ENCODE assay signal across 1 cellular context in the genomic region with DNA sequence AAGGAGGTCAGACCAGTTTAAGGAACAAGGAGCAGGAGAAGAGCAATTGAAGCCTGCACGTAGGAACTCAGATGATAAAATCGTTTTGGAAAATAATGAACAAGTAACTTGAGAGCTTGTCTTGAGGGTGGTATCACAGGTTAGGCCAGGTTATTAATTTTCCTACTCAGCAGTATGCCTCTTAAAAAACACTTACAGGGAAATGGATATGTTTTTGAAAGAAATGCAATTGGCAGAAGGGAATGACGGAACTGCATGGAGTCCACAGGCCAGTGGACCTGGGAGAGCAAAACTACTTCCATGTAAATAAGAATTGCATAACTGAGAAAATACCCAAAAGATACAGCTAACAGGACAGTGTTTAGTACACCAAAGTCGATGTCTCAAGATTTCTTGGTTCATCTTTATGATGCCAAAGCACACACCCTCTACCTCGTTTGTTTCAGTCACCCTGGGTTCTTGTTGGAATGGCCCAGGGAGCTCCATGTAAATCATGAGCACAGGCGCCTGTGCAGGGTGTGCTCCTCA.
TF ChIP-seq lines count a peak whose summit lies in the region.

No MANE protein-coding gene starts in this region.

TF ChIP-seq in K562, 482 proteins besides CTCF, POLR2A, EP300 and RAD21 (continues in another document):
- TF ChIP-seq, protein P1, sequence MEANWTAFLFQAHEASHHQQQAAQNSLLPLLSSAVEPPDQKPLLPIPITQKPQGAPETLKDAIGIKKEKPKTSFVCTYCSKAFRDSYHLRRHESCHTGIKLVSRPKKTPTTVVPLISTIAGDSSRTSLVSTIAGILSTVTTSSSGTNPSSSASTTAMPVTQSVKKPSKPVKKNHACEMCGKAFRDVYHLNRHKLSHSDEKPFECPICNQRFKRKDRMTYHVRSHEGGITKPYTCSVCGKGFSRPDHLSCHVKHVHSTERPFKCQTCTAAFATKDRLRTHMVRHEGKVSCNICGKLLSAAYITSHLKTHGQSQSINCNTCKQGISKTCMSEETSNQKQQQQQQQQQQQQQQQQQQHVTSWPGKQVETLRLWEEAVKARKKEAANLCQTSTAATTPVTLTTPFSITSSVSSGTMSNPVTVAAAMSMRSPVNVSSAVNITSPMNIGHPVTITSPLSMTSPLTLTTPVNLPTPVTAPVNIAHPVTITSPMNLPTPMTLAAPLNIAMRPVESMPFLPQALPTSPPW (CRISPR knock-in tag; IDR thresholded peaks at IDR 0.05), result no peak
- TF ChIP-seq HNRNPH1 (optimal IDR thresholded peaks at IDR 0.05; ENCODE audit: low read depth, low read length) (no peak), ZNF316 (IDR thresholded peaks at IDR 0.05) (peak; percentile 20; the same call in 1 of the 2 replicates), SRSF7 (optimal IDR thresholded peaks at IDR 0.05; ENCODE audit: low read depth, low read length) (no peak), HSF4 (CRISPR knock-in tag; IDR thresholded peaks at IDR 0.05; ENCODE audit: borderline replicate concordance) (peak; percentile 70; the same call in 1 of the 2 replicates), KAT2B (IDR thresholded peaks at IDR 0.05; ENCODE audit: low read depth, low read length) (no peak), MECOM (CRISPR knock-in tag; IDR thresholded peaks at IDR 0.05) (0 out of 2 replicates have a peak, but pooled peaks have one; percentile 48), SP1 (CRISPR knock-in tag; IDR thresholded peaks at IDR 0.05) (no peak), DMBX1 (CRISPR knock-in tag; IDR thresholded peaks at IDR 0.05; ENCODE audit: borderline replicate concordance) (peak; percentile 84; the same call in 1 of the 2 replicates), TSC22D4 (tag; IDR thresholded peaks at IDR 0.05) (no peak), CTBP1 (IDR thresholded peaks at IDR 0.05; ENCODE audit: borderline replicate concordance) (no peak), SIRT6 (IDR thresholded peaks at IDR 0.05; ENCODE audit: low read depth, low read length) (no peak), SAFB (IDR thresholded peaks at IDR 0.05; ENCODE audit: borderline replicate concordance, low read depth, low read length) (no peak), ATF7 (IDR thresholded peaks at IDR 0.05) (no peak), ZNF239 (CRISPR knock-in tag; IDR thresholded peaks at IDR 0.05) (0 out of 2 replicates have a peak, but pooled peaks have one; percentile 29), ZNF143 (CRISPR knock-in tag; IDR thresholded peaks at IDR 0.05) (no peak), ZEB2 (IDR thresholded peaks at IDR 0.05) (no peak), ZKSCAN1 (IDR thresholded peaks at IDR 0.05; ENCODE audit: low read depth, low read length) (no peak), RNF2 (IDR thresholded peaks at IDR 0.05) (no peak), ZNF766 (CRISPR knock-in tag; conservative IDR thresholded peaks at IDR 0.05) (no peak), KAT8 (IDR thresholded peaks at IDR 0.05; ENCODE audit: low read depth) (no peak), RBM39 (optimal IDR thresholded peaks at IDR 0.05; ENCODE audit: low read depth, low read length) (no peak), CHD1 (IDR thresholded peaks at IDR 0.05; ENCODE audit: low read length) (no peak), SMC3 (conservative IDR thresholded peaks at IDR 0.05; ENCODE audit: insufficient read depth, low read depth, low read length) (no peak), HNRNPLL (IDR thresholded peaks at IDR 0.05; ENCODE audit: low read depth, low read length, poor library complexity, severe bottlenecking) (no peak), MTA1 (IDR thresholded peaks at IDR 0.05; ENCODE audit: borderline replicate concordance) (no peak), ZNF41 (CRISPR knock-in tag; conservative IDR thresholded peaks at IDR 0.05) (0 out of 2 replicates have a peak, but pooled peaks have one; percentile 25), ZC3H8 (IDR thresholded peaks at IDR 0.05) (no peak), TEAD1 (CRISPR knock-in tag; IDR thresholded peaks at IDR 0.05) (peak in 1 of 2 experiments; percentile 61; a peak in 1 of 4 replicates), NONO (IDR thresholded peaks at IDR 0.05; ENCODE audit: low read depth in 2 of 2, low read length in 1 of 2) (no peak), RCOR1 (IDR thresholded peaks at IDR 0.05; ENCODE audit: borderline replicate concordance in 1 of 2, low read depth in 2 of 2, low read length in 2 of 2) (no peak), E2F3 (CRISPR knock-in tag; IDR thresholded peaks at IDR 0.05) (0 out of 2 replicates have a peak, but pooled peaks have one; percentile 22), KDM1A (IDR thresholded peaks at IDR 0.05) (no peak), ZNF23 (CRISPR knock-in tag; IDR thresholded peaks at IDR 0.05) (no peak), MYBL2 (IDR thresholded peaks at IDR 0.05; ENCODE audit: low read depth) (no peak), MYBL2 (CRISPR knock-in tag; IDR thresholded peaks at IDR 0.05; ENCODE audit: borderline replicate concordance) (no peak), POLR3A (IDR thresholded peaks at IDR 0.05; ENCODE audit: borderline replicate concordance, extremely low read depth, insufficient read depth, insufficient read length) (no peak), SIX5 (IDR thresholded peaks at IDR 0.05; ENCODE audit: borderline replicate concordance in 1 of 2, insufficient read depth in 1 of 2, low read depth in 1 of 2, low read length in 2 of 2) (no peak), MAFG (tag; conservative IDR thresholded peaks at IDR 0.05) (no peak), FOXJ2 (tag; IDR thresholded peaks at IDR 0.05) (no peak), KLF13 (tag; IDR thresholded peaks at IDR 0.05; ENCODE audit: borderline replicate concordance, low read depth) (0 out of 2 replicates have a peak, but pooled peaks have one; percentile 13), SIN3A (IDR thresholded peaks at IDR 0.05; ENCODE audit: borderline replicate concordance in 2 of 2, control insufficient read depth in 1 of 2, low read depth in 2 of 2, low read length in 2 of 2) (no peak)
- TF ChIP-seq, protein P2, sequence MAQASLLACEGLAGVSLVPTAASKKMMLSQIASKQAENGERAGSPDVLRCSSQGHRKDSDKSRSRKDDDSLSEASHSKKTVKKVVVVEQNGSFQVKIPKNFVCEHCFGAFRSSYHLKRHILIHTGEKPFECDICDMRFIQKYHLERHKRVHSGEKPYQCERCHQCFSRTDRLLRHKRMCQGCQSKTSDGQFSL (CRISPR knock-in tag; IDR thresholded peaks at IDR 0.05), result no peak
- TF ChIP-seq, protein P2 (tag; IDR thresholded peaks at IDR 0.05), result peak in 1 of 2 experiments; percentile 75; a peak in 1 of 4 replicates
- TF ChIP-seq, protein P3, sequence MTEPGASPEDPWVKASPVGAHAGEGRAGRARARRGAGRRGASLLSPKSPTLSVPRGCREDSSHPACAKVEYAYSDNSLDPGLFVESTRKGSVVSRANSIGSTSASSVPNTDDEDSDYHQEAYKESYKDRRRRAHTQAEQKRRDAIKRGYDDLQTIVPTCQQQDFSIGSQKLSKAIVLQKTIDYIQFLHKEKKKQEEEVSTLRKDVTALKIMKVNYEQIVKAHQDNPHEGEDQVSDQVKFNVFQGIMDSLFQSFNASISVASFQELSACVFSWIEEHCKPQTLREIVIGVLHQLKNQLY (CRISPR knock-in tag; conservative IDR thresholded peaks at IDR 0.05), result no peak
- TF ChIP-seq, protein P4, sequence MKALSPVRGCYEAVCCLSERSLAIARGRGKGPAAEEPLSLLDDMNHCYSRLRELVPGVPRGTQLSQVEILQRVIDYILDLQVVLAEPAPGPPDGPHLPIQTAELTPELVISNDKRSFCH (CRISPR knock-in tag; IDR thresholded peaks at IDR 0.05), result 0 out of 2 replicates have a peak, but pooled peaks have one; percentile 41
- TF ChIP-seq, protein P4 (tag; IDR thresholded peaks at IDR 0.05), result 0 out of 2 replicates have a peak, but pooled peaks have one; percentile 14
- TF ChIP-seq, protein P5, sequence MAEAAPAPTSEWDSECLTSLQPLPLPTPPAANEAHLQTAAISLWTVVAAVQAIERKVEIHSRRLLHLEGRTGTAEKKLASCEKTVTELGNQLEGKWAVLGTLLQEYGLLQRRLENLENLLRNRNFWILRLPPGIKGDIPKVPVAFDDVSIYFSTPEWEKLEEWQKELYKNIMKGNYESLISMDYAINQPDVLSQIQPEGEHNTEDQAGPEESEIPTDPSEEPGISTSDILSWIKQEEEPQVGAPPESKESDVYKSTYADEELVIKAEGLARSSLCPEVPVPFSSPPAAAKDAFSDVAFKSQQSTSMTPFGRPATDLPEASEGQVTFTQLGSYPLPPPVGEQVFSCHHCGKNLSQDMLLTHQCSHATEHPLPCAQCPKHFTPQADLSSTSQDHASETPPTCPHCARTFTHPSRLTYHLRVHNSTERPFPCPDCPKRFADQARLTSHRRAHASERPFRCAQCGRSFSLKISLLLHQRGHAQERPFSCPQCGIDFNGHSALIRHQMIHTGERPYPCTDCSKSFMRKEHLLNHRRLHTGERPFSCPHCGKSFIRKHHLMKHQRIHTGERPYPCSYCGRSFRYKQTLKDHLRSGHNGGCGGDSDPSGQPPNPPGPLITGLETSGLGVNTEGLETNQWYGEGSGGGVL (CRISPR knock-in tag; IDR thresholded peaks at IDR 0.05), result 0 out of 2 replicates have a peak, but pooled peaks have one; percentile 26
- TF ChIP-seq, protein P6, sequence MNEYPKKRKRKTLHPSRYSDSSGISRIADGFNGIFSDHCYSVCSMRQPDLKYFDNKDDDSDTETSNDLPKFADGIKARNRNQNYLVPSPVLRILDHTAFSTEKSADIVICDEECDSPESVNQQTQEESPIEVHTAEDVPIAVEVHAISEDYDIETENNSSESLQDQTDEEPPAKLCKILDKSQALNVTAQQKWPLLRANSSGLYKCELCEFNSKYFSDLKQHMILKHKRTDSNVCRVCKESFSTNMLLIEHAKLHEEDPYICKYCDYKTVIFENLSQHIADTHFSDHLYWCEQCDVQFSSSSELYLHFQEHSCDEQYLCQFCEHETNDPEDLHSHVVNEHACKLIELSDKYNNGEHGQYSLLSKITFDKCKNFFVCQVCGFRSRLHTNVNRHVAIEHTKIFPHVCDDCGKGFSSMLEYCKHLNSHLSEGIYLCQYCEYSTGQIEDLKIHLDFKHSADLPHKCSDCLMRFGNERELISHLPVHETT (CRISPR knock-in tag; conservative IDR thresholded peaks at IDR 0.05 in 1 of 2, IDR thresholded peaks at IDR 0.05 in 1 of 2), result 0 out of 4 replicates have a peak, but pooled peaks of 1 of the 2 experiments have one; percentile 22
- TF ChIP-seq, protein P7, sequence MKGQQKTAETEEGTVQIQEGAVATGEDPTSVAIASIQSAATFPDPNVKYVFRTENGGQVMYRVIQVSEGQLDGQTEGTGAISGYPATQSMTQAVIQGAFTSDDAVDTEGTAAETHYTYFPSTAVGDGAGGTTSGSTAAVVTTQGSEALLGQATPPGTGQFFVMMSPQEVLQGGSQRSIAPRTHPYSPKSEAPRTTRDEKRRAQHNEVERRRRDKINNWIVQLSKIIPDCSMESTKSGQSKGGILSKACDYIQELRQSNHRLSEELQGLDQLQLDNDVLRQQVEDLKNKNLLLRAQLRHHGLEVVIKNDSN (CRISPR knock-in tag; IDR thresholded peaks at IDR 0.05), result no peak
- TF ChIP-seq, protein P8, sequence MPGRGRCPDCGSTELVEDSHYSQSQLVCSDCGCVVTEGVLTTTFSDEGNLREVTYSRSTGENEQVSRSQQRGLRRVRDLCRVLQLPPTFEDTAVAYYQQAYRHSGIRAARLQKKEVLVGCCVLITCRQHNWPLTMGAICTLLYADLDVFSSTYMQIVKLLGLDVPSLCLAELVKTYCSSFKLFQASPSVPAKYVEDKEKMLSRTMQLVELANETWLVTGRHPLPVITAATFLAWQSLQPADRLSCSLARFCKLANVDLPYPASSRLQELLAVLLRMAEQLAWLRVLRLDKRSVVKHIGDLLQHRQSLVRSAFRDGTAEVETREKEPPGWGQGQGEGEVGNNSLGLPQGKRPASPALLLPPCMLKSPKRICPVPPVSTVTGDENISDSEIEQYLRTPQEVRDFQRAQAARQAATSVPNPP (IDR thresholded peaks at IDR 0.05; ENCODE audit: borderline replicate concordance, insufficient read depth, insufficient read length), result no peak
- TF ChIP-seq, protein P9, sequence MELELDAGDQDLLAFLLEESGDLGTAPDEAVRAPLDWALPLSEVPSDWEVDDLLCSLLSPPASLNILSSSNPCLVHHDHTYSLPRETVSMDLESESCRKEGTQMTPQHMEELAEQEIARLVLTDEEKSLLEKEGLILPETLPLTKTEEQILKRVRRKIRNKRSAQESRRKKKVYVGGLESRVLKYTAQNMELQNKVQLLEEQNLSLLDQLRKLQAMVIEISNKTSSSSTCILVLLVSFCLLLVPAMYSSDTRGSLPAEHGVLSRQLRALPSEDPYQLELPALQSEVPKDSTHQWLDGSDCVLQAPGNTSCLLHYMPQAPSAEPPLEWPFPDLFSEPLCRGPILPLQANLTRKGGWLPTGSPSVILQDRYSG (tag; conservative IDR thresholded peaks at IDR 0.05; ENCODE audit: low read depth), result peak; percentile 75; the same call in 1 of the 2 replicates
- TF ChIP-seq, protein P10, sequence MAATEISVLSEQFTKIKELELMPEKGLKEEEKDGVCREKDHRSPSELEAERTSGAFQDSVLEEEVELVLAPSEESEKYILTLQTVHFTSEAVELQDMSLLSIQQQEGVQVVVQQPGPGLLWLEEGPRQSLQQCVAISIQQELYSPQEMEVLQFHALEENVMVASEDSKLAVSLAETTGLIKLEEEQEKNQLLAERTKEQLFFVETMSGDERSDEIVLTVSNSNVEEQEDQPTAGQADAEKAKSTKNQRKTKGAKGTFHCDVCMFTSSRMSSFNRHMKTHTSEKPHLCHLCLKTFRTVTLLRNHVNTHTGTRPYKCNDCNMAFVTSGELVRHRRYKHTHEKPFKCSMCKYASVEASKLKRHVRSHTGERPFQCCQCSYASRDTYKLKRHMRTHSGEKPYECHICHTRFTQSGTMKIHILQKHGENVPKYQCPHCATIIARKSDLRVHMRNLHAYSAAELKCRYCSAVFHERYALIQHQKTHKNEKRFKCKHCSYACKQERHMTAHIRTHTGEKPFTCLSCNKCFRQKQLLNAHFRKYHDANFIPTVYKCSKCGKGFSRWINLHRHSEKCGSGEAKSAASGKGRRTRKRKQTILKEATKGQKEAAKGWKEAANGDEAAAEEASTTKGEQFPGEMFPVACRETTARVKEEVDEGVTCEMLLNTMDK (IDR thresholded peaks at IDR 0.05; ENCODE audit: borderline replicate concordance, insufficient read depth, low read depth, low read length, poor library complexity, severe bottlenecking), result no peak
- TF ChIP-seq, protein P11, sequence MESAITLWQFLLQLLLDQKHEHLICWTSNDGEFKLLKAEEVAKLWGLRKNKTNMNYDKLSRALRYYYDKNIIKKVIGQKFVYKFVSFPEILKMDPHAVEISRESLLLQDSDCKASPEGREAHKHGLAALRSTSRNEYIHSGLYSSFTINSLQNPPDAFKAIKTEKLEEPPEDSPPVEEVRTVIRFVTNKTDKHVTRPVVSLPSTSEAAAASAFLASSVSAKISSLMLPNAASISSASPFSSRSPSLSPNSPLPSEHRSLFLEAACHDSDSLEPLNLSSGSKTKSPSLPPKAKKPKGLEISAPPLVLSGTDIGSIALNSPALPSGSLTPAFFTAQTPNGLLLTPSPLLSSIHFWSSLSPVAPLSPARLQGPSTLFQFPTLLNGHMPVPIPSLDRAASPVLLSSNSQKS (CRISPR knock-in tag; IDR thresholded peaks at IDR 0.05), result no peak
- TF ChIP-seq, protein P12, sequence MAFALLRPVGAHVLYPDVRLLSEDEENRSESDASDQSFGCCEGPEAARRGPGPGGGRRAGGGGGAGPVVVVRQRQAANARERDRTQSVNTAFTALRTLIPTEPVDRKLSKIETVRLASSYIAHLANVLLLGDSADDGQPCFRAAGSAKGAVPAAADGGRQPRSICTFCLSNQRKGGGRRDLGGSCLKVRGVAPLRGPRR (CRISPR knock-in tag; IDR thresholded peaks at IDR 0.05), result 0 out of 2 replicates have a peak, but pooled peaks have one; percentile 56
